In genomic region chr1:40040511-40041465, GRCh38 we compare ENCODE assay signal across 8 cellular contexts. TPM values are rescaled to one million over a fixed set of nuclear protein-coding genes. Genes with fewer than 3 reads are reported as not detected.
DNase-seq lines count a peak whose midpoint lies in the region; ATAC-seq, FAIRE-seq and TF ChIP-seq lines count a peak whose summit lies in the region.

A gene with protein sequence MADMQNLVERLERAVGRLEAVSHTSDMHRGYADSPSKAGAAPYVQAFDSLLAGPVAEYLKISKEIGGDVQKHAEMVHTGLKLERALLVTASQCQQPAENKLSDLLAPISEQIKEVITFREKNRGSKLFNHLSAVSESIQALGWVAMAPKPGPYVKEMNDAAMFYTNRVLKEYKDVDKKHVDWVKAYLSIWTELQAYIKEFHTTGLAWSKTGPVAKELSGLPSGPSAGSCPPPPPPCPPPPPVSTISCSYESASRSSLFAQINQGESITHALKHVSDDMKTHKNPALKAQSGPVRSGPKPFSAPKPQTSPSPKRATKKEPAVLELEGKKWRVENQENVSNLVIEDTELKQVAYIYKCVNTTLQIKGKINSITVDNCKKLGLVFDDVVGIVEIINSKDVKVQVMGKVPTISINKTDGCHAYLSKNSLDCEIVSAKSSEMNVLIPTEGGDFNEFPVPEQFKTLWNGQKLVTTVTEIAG (plus strand): TSS chr1:40040729. CDS start chr1:40059347, 18,618 bp downstream.

- H4K20me1 ChIP-seq in OCI-LY3 (ENCODE audit: insufficient read depth, low read length), result peaks cover 15% of the 10 kb centered on the region; the same call in 1 of the 2 replicates

- H3K36me3 ChIP-seq in HUES6 (ENCODE audit: control insufficient read depth, insufficient read depth, low read length) (peaks cover 18% of the 10 kb centered on the region), OCI-LY3 (replicated peaks; ENCODE audit: low read depth, low read length) (peaks cover 9% of the 10 kb centered on the region)

- no peaks in the 10 kb centered on the region for H3K27me3 Mint-ChIP-seq in mesothelial cell of epicardium (ENCODE audit: low read depth)

- peak within 1 kb of the TSS; percentile 96 for H3K4me3 Mint-ChIP-seq in mesothelial cell of epicardium

- H2AFZ ChIP-seq in OCI-LY3 (ENCODE audit: low read depth, low read length), result no peak within 1 kb of the TSS

- no peaks in the 10 kb centered on the region for H3K9me3 Mint-ChIP-seq in mesothelial cell of epicardium

- peaks cover 50% of the 10 kb centered on the region for H3K79me2 ChIP-seq in OCI-LY3 (ENCODE audit: low read length)

- no peaks in the 10 kb centered on the region for H3K9me3 ChIP-seq in HUES6 (ENCODE audit: control insufficient read depth, insufficient read depth, low read depth, low read length)
- no peaks in the 10 kb centered on the region for H3K9me3 ChIP-seq in OCI-LY3 (ENCODE audit: insufficient read depth, low read length)

- FAIRE-seq in endometrium (lab: Jason Lieb, UNC), result peak; percentile 97

- peaks cover 12% of the 10 kb centered on the region; the same call in 1 of the 2 replicates for H3K4me1 ChIP-seq in HUES6 (ENCODE audit: control insufficient read depth, insufficient read depth, low read length)
- H3K4me1 ChIP-seq in OCI-LY3 (ENCODE audit: low read length), result peaks cover 22% of the 10 kb centered on the region

- peak within 1 kb of the TSS; percentile 98 for H3K27ac ChIP-seq in HUES6 (ENCODE audit: low read depth, low read length)
- peak within 1 kb of the TSS; percentile 98 for H3K27ac ChIP-seq in OCI-LY3 (ENCODE audit: low read length)

- H3K4me1 Mint-ChIP-seq in mesothelial cell of epicardium, result peaks cover 42% of the 10 kb centered on the region

- H3K4me3 ChIP-seq in HUES6 (ENCODE audit: low read depth, low read length) (peak within 1 kb of the TSS; percentile 98), OCI-LY3 (ENCODE audit: low read length) (peak within 1 kb of the TSS; percentile 98)

- in situ Hi-C loops in Caki2 (cut with HindIII; ENCODE audit: low pct_unique_long_range_greater_than_20kb, low sequenced_read_pairs), result no loop called here

- H3K36me3 Mint-ChIP-seq in mesothelial cell of epicardium, result peaks cover 8% of the 10 kb centered on the region

- ATAC-seq in GM21423 (IDR thresholded peaks at IDR 0.05; ENCODE audit: unreplicated experiment), result peak; percentile 77

- peak within 1 kb of the TSS; percentile 99 for H3K27ac Mint-ChIP-seq in mesothelial cell of epicardium

- DNase-seq in Caki2 (ENCODE audit: low read depth) (peak; percentile 99), mesothelial cell of epicardium (ENCODE audit: low spot score in 2 of 2, unreplicated experiment in 2 of 2) (peak; percentile 99)
- peak; percentile 100 for DNase-seq in activated CD8-positive, alpha-beta memory T cell treated with anti-CD3 and anti-CD28 coated beads, Interleukin-2, amount 50 U/mL, for 48 hours
- peak; percentile 99 to 100 for DNase-seq in stimulated activated CD8-positive, alpha-beta memory T cell treated with anti-CD3 and anti-CD28 coated beads, Interleukin-2, amount 100 ng/mL, for 1 hour (ENCODE audit: low read depth in 2 of 2)

- H3K27me3 ChIP-seq in HUES6 (ENCODE audit: control insufficient read depth, insufficient read depth, low read length) (no peaks in the 10 kb centered on the region), OCI-LY3 (ENCODE audit: low read depth, low read length) (no peaks in the 10 kb centered on the region)

- peak within 1 kb of the TSS; percentile 83 for H3K4me2 ChIP-seq in OCI-LY3 (ENCODE audit: low read length)

- no peak for TF ChIP-seq CTCF in OCI-LY3 (IDR thresholded peaks at IDR 0.05; ENCODE audit: low read depth, low read length)
- TF ChIP-seq CTCF in mesothelial cell of epicardium (IDR thresholded peaks at IDR 0.05; ENCODE audit: unreplicated experiment), result no peak

- H3K9ac ChIP-seq in HUES6 (ENCODE audit: low read length), result peak within 1 kb of the TSS; percentile 100
- peak within 1 kb of the TSS; percentile 99 for H3K9ac ChIP-seq in OCI-LY3 (ENCODE audit: low read length)

RNA-seq across cellular contexts. Expression of the gene that starts here (rescaled TPM):
- 116 and 154 TPM in 2 replicates for total RNA-seq in Caki2 (2014; rRNA removed; shearing (Covaris generic); ENCODE audit: low replicate concordance)
- 141 to 146 TPM (median 143 TPM) in 3 replicates for total RNA-seq in mesothelial cell of epicardium

Comparison
In these comparisons a context has a peak if more than half of its experiments do, and no peak if none do; other contexts are left out.
1. Peak in every context shown above with its lines: DNase-seq, ATAC-seq, H3K4me3 ChIP-seq and H3K27ac ChIP-seq.